31 cellular contexts compared by ENCODE assay signal in genomic region chr15:37088436-37088835, GRCh38. TPM values are rescaled to one million over a fixed set of nuclear protein-coding genes. Genes with fewer than 3 reads are reported as not detected.
"Had no signal": no experiment of that assay in that cellular context is flagged by ENCODE, and none has a peak within 500 bp of the region (broad histone marks: within the 10 kb centered on the region; RNA-seq: fewer than 3 reads in every experiment).

No MANE protein-coding gene starts in this region.

- ATAC-seq: effector memory CD8-positive, alpha-beta T cell; foreskin keratinocyte; left ventricle myocardium superior; naive thymus-derived CD4-positive, alpha-beta T cell; sciatic nerve; stimulated activated effector memory CD8-positive, alpha-beta T cell treated with anti-CD3 and anti-CD28 coated beads, Interleukin-12 subunit alpha, Interleukin-12 subunit beta, amount 100 ng/mL, for 72 hours; T-helper 17 cell; upper lobe of right lung had no signal

- H3K4me3 Mint-ChIP-seq: activated CD4-positive, alpha-beta memory T cell treated with anti-CD3 and anti-CD28 coated beads for 36 hours; activated CD4-positive, alpha-beta T cell treated with anti-CD3 and anti-CD28 coated beads, Interleukin-2, amount 10 ng/mL, durations not matched to agents 24 days and 14 days; activated naive CD4-positive, alpha-beta T cell treated with anti-CD3 and anti-CD28 coated beads for 36 hours; activated naive CD8-positive, alpha-beta T cell treated with anti-CD3 and anti-CD28 coated beads for 36 hours; activated T-helper 1 cell treated with anti-CD3 and anti-CD28 coated beads, Interleukin-12 subunit alpha, Interleukin-12 subunit beta, Interleukin-2, Interleukin-4 antibody, amounts not matched to agents 30 ng/mL and 10 ng/mL and 1 ng/mL, durations not matched to agents 14 hours and 24 hours and 36 hours; effector memory CD8-positive, alpha-beta T cell; naive thymus-derived CD4-positive, alpha-beta T cell; neural progenitor cell; stimulated activated effector memory CD8-positive, alpha-beta T cell treated with anti-CD3 and anti-CD28 coated beads, Interleukin-12 subunit alpha, Interleukin-12 subunit beta, amount 100 ng/mL, for 72 hours; T-helper 17 cell had no signal

- H3K4me1 Mint-ChIP-seq: activated CD4-positive, alpha-beta T cell treated with anti-CD3 and anti-CD28 coated beads, Interleukin-2, amount 10 ng/mL, durations not matched to agents 24 days and 14 days; activated naive CD8-positive, alpha-beta T cell treated with anti-CD3 and anti-CD28 coated beads for 36 hours; naive thymus-derived CD4-positive, alpha-beta T cell; stimulated activated effector memory CD8-positive, alpha-beta T cell treated with anti-CD3 and anti-CD28 coated beads, Interleukin-12 subunit alpha, Interleukin-12 subunit beta, amount 100 ng/mL, for 72 hours; T-helper 17 cell had no signal

- H3K27ac Mint-ChIP-seq: activated CD4-positive, alpha-beta memory T cell treated with anti-CD3 and anti-CD28 coated beads for 36 hours; activated CD4-positive, alpha-beta T cell treated with anti-CD3 and anti-CD28 coated beads, Interleukin-2, amount 10 ng/mL, durations not matched to agents 24 days and 14 days; activated naive CD4-positive, alpha-beta T cell treated with anti-CD3 and anti-CD28 coated beads for 36 hours; activated naive CD8-positive, alpha-beta T cell treated with anti-CD3 and anti-CD28 coated beads for 36 hours; activated T-helper 1 cell treated with anti-CD3 and anti-CD28 coated beads, Interleukin-12 subunit alpha, Interleukin-12 subunit beta, Interleukin-2, Interleukin-4 antibody, amounts not matched to agents 30 ng/mL and 10 ng/mL and 1 ng/mL, durations not matched to agents 14 hours and 24 hours and 36 hours; effector memory CD8-positive, alpha-beta T cell; naive thymus-derived CD4-positive, alpha-beta T cell; neural progenitor cell; stimulated activated effector memory CD8-positive, alpha-beta T cell treated with anti-CD3 and anti-CD28 coated beads, Interleukin-12 subunit alpha, Interleukin-12 subunit beta, amount 100 ng/mL, for 72 hours; T-helper 17 cell had no signal

- H3K4me3 ChIP-seq: neural progenitor cell, stomach, thyroid gland, upper lobe of right lung had no signal

- DNase-seq: activated CD4-positive, alpha-beta memory T cell treated with anti-CD3 and anti-CD28 coated beads for 36 hours; activated CD4-positive, alpha-beta T cell treated with anti-CD3 and anti-CD28 coated beads, Interleukin-2, amount 10 ng/mL, durations not matched to agents 24 days and 14 days; activated CD4-positive, CD25-positive, alpha-beta regulatory T cell treated with anti-CD3 and anti-CD28 coated beads, Interleukin-2, amount 50 U/mL, for 72 hours; activated CD8-positive, alpha-beta memory T cell treated with anti-CD3 and anti-CD28 coated beads, Interleukin-2, amount 50 U/mL, for 4 hours; activated effector memory CD4-positive, alpha-beta T cell treated with anti-CD3 and anti-CD28 coated beads, Interleukin-2, amount 50 U/mL, for 16 hours; activated naive CD4-positive, alpha-beta T cell treated with anti-CD3 and anti-CD28 coated beads for 36 hours; activated naive CD8-positive, alpha-beta T cell treated with anti-CD3 and anti-CD28 coated beads for 36 hours; activated T-cell treated with anti-CD3 and anti-CD28 coated beads, Interleukin-2, amount 50 U/mL, for 1 hour; adrenal gland; aorta; brain microvascular endothelial cell; caudate nucleus; cortex of kidney; effector memory CD8-positive, alpha-beta T cell; foreskin keratinocyte; left ventricle myocardium superior; naive thymus-derived CD4-positive, alpha-beta T cell; occipital lobe; posterior cingulate gyrus; small intestine; stimulated activated CD4-positive, alpha-beta T cell treated with anti-CD3 and anti-CD28 coated beads, Interleukin-4, amount 100 ng/mL, for 24 hours; stomach; T-helper 17 cell; T1000; thyroid gland; upper lobe of right lung had no signal

- H3K9me3 ChIP-seq: adrenal gland, stomach, thyroid gland, upper lobe of right lung had no signal

- H3K4me2 ChIP-seq: neural progenitor cell had no signal

- H3K36me3 ChIP-seq: neural progenitor cell, thyroid gland had no signal

- H3K36me3 Mint-ChIP-seq: activated CD4-positive, alpha-beta memory T cell treated with anti-CD3 and anti-CD28 coated beads for 36 hours; activated naive CD8-positive, alpha-beta T cell treated with anti-CD3 and anti-CD28 coated beads for 36 hours; naive thymus-derived CD4-positive, alpha-beta T cell; stimulated activated effector memory CD8-positive, alpha-beta T cell treated with anti-CD3 and anti-CD28 coated beads, Interleukin-12 subunit alpha, Interleukin-12 subunit beta, amount 100 ng/mL, for 72 hours had no signal

- H3K9ac ChIP-seq: neural progenitor cell had no signal

- H2AFZ ChIP-seq: neural progenitor cell had no signal

- H3K27me3 ChIP-seq: adrenal gland, brain microvascular endothelial cell, foreskin keratinocyte, stomach, thyroid gland, upper lobe of right lung had no signal

- H3K9me3 Mint-ChIP-seq: activated CD4-positive, alpha-beta memory T cell treated with anti-CD3 and anti-CD28 coated beads for 36 hours; activated CD4-positive, alpha-beta T cell treated with anti-CD3 and anti-CD28 coated beads, Interleukin-2, amount 10 ng/mL, durations not matched to agents 24 days and 14 days; activated naive CD4-positive, alpha-beta T cell treated with anti-CD3 and anti-CD28 coated beads for 36 hours; activated naive CD8-positive, alpha-beta T cell treated with anti-CD3 and anti-CD28 coated beads for 36 hours; activated T-helper 1 cell treated with anti-CD3 and anti-CD28 coated beads, Interleukin-12 subunit alpha, Interleukin-12 subunit beta, Interleukin-2, Interleukin-4 antibody, amounts not matched to agents 30 ng/mL and 10 ng/mL and 1 ng/mL, durations not matched to agents 14 hours and 24 hours and 36 hours; effector memory CD8-positive, alpha-beta T cell; neural progenitor cell; stimulated activated effector memory CD8-positive, alpha-beta T cell treated with anti-CD3 and anti-CD28 coated beads, Interleukin-12 subunit alpha, Interleukin-12 subunit beta, amount 100 ng/mL, for 72 hours had no signal

- H3K27ac ChIP-seq: brain microvascular endothelial cell, foreskin keratinocyte, neural progenitor cell, thyroid gland, upper lobe of right lung had no signal

- H3K4me1 ChIP-seq: thyroid gland had no signal

RNA-seq across cellular contexts. Expression of gene MEIS2, which starts 11.9 kb away (rescaled TPM):
- total RNA-seq: activated CD4-positive, alpha-beta memory T cell treated with anti-CD3 and anti-CD28 coated beads for 36 hours; activated CD4-positive, alpha-beta T cell treated with anti-CD3 and anti-CD28 coated beads, Interleukin-2, amount 10 ng/mL, durations not matched to agents 24 days and 14 days; activated CD8-positive, alpha-beta memory T cell treated with anti-CD3 and anti-CD28 coated beads for 36 hours; activated naive CD4-positive, alpha-beta T cell treated with anti-CD3 and anti-CD28 coated beads for 36 hours; activated naive CD8-positive, alpha-beta T cell treated with anti-CD3 and anti-CD28 coated beads for 36 hours; activated T-helper 1 cell treated with anti-CD3 and anti-CD28 coated beads, Interleukin-12 subunit alpha, Interleukin-12 subunit beta, Interleukin-2, Interleukin-4 antibody, amounts not matched to agents 30 ng/mL and 10 ng/mL and 1 ng/mL, durations not matched to agents 14 hours and 24 hours and 36 hours; T-helper 17 cell had no signal
- polyA plus RNA-seq: naive thymus-derived CD4-positive, alpha-beta T cell had no signal
